ENCODE assay signal across 34 cellular contexts in the genomic region with DNA sequence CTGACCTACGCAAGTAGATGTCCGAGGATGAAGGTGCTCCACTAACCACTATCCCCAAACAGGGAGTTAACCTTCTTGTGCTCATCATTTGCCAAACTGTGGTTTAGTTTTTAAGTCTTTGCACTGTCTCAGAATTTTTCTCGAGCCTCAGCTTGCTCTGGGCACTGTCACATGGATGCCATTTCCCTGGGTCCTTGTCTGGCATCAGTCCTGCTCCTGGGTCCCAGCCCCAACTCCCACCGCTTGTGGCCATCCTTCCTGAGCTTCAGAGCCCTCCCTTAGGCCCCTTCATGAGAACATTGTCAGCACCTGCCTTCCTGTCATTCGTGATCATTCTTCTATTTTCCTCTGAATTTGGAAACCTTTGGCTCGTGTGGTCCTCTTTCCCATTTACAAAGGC. TPM values are rescaled to one million over a fixed set of nuclear protein-coding genes. Genes with fewer than 3 reads are reported as not detected.
"Had no signal": no experiment of that assay in that cellular context is flagged by ENCODE, and none has a peak within 500 bp of the region (broad histone marks: within the 10 kb centered on the region; RNA-seq: fewer than 3 reads in every experiment).

No MANE protein-coding gene starts in this region.

- DNase-seq: naive thymus-derived CD4-positive, alpha-beta T cell; natural killer cell; occipital lobe; ovary; posterior cingulate gyrus; psoas muscle; right cardiac atrium; spleen; stimulated activated CD4-positive, alpha-beta T cell treated with anti-CD3 and anti-CD28 coated beads, Interleukin-12 subunit alpha, Interleukin-12 subunit beta, amount 100 ng/mL, for 4 hours; stimulated activated CD4-positive, alpha-beta T cell treated with anti-CD3 and anti-CD28 coated beads, Interleukin-1b, Interleukin-23, amount 100 ng/mL, for 48 hours; stimulated activated CD4-positive, alpha-beta T cell treated with anti-CD3 and anti-CD28 coated beads, Interleukin-4, amount 100 ng/mL, for 1 hour; stimulated activated CD4-positive, alpha-beta T cell treated with anti-CD3 and anti-CD28 coated beads, Interleukin-4, amount 100 ng/mL, for 4 hours; stimulated activated CD8-positive, alpha-beta memory T cell treated with anti-CD3 and anti-CD28 coated beads, Interleukin-4, amount 100 ng/mL, for 48 hours; stimulated activated naive CD4-positive, alpha-beta T cell; stimulated activated naive CD8-positive, alpha-beta T cell treated with anti-CD3 and anti-CD28 coated beads, Interleukin-15, amount 100 ng/mL, for 72 hours; stimulated activated naive CD8-positive, alpha-beta T cell treated with anti-CD3 and anti-CD28 coated beads, Interleukin-15, Interleukin-2, amounts not matched to agents 100 U/mL and 50 U/mL, for 24 hours; substantia nigra; testis; tibial artery; transverse colon; upper lobe of right lung; uterus had no signal

- H3K4me1 ChIP-seq: neural progenitor cell, psoas muscle, spleen, testis, tibial artery, transverse colon, upper lobe of right lung, uterus had no signal

- H3K36me3 ChIP-seq: neural progenitor cell, ovary, spleen, suprapubic skin, tibial artery, transverse colon, upper lobe of right lung, uterus had no signal

- H3K27ac ChIP-seq: neural progenitor cell, ovary, parathyroid adenoma, psoas muscle, skin epidermis, spleen, suprapubic skin, testis, tibial artery, transverse colon, upper lobe of right lung, uterus had no signal

- H3K4me2 ChIP-seq: neural progenitor cell, smooth muscle cell had no signal

- H3K9me3 ChIP-seq: ovary, psoas muscle, spleen, suprapubic skin, testis, tibial artery, transverse colon, upper lobe of right lung, uterus had no signal

- H2AFZ ChIP-seq: neural progenitor cell, parathyroid adenoma had no signal

- H3K79me2 ChIP-seq: parathyroid adenoma had no signal

- H3K4me3 ChIP-seq: neural progenitor cell, ovary, psoas muscle, skin epidermis, smooth muscle cell, spleen, suprapubic skin, testis, tibial artery, transverse colon, upper lobe of right lung, uterus had no signal

- H3K27me3 ChIP-seq: neural progenitor cell, ovary, suprapubic skin, testis, tibial artery, transverse colon, upper lobe of right lung, uterus had no signal

- H3K9ac ChIP-seq: neural progenitor cell, parathyroid adenoma had no signal

- ATAC-seq: naive thymus-derived CD4-positive, alpha-beta T cell; natural killer cell; right cardiac atrium; sciatic nerve; stimulated activated memory B cell treated with anti-CD40 and anti-IgM and Interleukin-4, amounts not matched to agents 10 μg/mL and 1 μg/mL and 100 μg/mL, for 72 hours; stimulated activated naive CD8-positive, alpha-beta T cell treated with anti-CD3 and anti-CD28 coated beads, Interleukin-15, amount 100 ng/mL, for 72 hours; stimulated activated naive CD8-positive, alpha-beta T cell treated with anti-CD3 and anti-CD28 coated beads, Interleukin-15, Interleukin-2, amounts not matched to agents 100 U/mL and 50 U/mL, for 24 hours; upper lobe of right lung had no signal

RNA-seq across cellular contexts. Expression of a gene that starts 33.8 kb away (rescaled TPM):
- total RNA-seq: naive thymus-derived CD4-positive, alpha-beta T cell; natural killer cell; occipital lobe; osteoblast; progenitor cell of endocrine pancreas; renal cortical epithelial cell; smooth muscle cell; spleen; suprapubic skin; upper lobe of right lung; uterus had no signal
- polyA plus RNA-seq: naive thymus-derived CD4-positive, alpha-beta T cell; neural cell; smooth muscle cell; spleen; urinary bladder had no signal
